Comparison of ENCODE assay signal across 16 cellular contexts in the genomic region with DNA sequence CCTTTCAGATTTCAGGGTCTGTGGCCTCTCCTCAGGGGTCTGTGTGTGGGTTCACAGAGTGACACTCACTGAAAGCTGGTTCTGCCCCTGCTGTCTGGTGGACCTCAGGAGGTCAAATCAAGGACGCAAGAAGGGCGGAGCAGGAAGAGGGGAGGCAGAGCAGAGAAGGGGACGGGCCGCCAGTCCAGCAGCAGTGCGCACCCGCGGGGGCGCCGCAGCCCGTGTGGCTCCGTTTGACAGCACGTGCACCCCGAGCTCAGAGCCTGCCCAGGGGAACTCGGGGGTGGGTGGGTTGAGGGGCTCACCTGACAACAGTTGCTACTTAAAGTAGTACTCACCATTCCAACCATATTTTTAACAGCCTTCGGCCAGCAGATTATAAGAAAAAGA.
DNase-seq lines count a peak whose midpoint lies in the region; ATAC-seq and TF ChIP-seq lines count a peak whose summit lies in the region.
"Had no signal": no experiment of that assay in that cellular context is flagged by ENCODE, and none has a peak within 500 bp of the region (broad histone marks: within the 10 kb centered on the region; RNA-seq: fewer than 3 reads in every experiment).

No MANE protein-coding gene starts in this region.

- in situ Hi-C loops in transverse colon (cut with MboI; ENCODE audit: low pct_ligation_motif_present in 1 of 4, low pct_unique_long_range_greater_than_20kb in 1 of 4, low sequenced_read_pairs in 3 of 4) = no loop called here

- H3K36me3 ChIP-seq in esophagus muscularis mucosa = peaks cover 11 to 90% (median 55%) of the 10 kb centered on the region in 4 donors
- H3K36me3 ChIP-seq in transverse colon = no peaks in the 10 kb centered on the region

- H3K36me3 Mint-ChIP-seq in activated CD4-positive, alpha-beta T cell treated with anti-CD3 and anti-CD28 coated beads, Interleukin-2, amount 10 ng/mL, durations not matched to agents 7 days and 5 days (ENCODE audit: low read depth) = no peaks in the 10 kb centered on the region
- peaks cover 44% of the 10 kb centered on the region for H3K36me3 Mint-ChIP-seq in nephron (ENCODE audit: low read depth)

- peaks cover 4% of the 10 kb centered on the region for H3K4me1 Mint-ChIP-seq in activated CD4-positive, alpha-beta T cell treated with anti-CD3 and anti-CD28 coated beads, Interleukin-2, amount 10 ng/mL, durations not matched to agents 7 days and 5 days
- H3K4me1 Mint-ChIP-seq in nephron = peaks cover 5% of the 10 kb centered on the region
- H3K4me1 Mint-ChIP-seq: activated T-helper 17 cell treated with anti-CD3 and anti-CD28 coated beads, Interleukin-2, amount 50 U/mL, for 72 hours had no signal

- DNase-seq in activated CD4-positive, alpha-beta T cell treated with anti-CD3 and anti-CD28 coated beads, Interleukin-2, amount 10 ng/mL, durations not matched to agents 7 days and 5 days = no peak
- DNase-seq in activated CD4-positive, alpha-beta T cell treated with anti-CD3 and anti-CD28 coated beads, Interleukin-2, amount 50 U/mL, for 48 hours = no peak
- DNase-seq in esophagus muscularis mucosa (ENCODE audit: extremely low spot score) (no peak), transverse colon (no peak), SIG-M5 (lab: John Stamatoyannopoulos, UW) (no peak), NCI-H1436 treated with DMSO at 0.1 percent for 48 hours (lab: John Stamatoyannopoulos, UW) (no peak)
- DNase-seq: CD4-positive, CD25-positive, alpha-beta regulatory T cell; hippocampal formation; NCI-H1417 treated with DMSO at 0.1 percent for 48 hours; stimulated activated CD4-positive, alpha-beta T cell treated with anti-CD3 and anti-CD28 coated beads, Interleukin-15, amount 100 ng/mL, for 24 hours had no signal

- H3K27ac ChIP-seq in esophagus muscularis mucosa (replicated peaks in 1 of 4) (peak overlapping the region; percentile 62 to 68 (median 66)), transverse colon (peak overlapping the region in 3 of 4 donors; percentile 8 to 43 (median 41))
- H3K27ac ChIP-seq: pancreas had no signal

- H3K27me3 Mint-ChIP-seq in activated CD4-positive, alpha-beta T cell treated with anti-CD3 and anti-CD28 coated beads, Interleukin-2, amount 10 ng/mL, durations not matched to agents 7 days and 5 days = no peaks in the 10 kb centered on the region
- H3K27me3 Mint-ChIP-seq in nephron (ENCODE audit: low read depth) = no peaks in the 10 kb centered on the region
- H3K27me3 Mint-ChIP-seq: activated T-helper 17 cell treated with anti-CD3 and anti-CD28 coated beads, Interleukin-2, amount 50 U/mL, for 72 hours; CD4-positive, CD25-positive, alpha-beta regulatory T cell; dendritic cell treated with granulocyte-macrophage colony-stimulating factor and Interleukin-4, amounts not matched to agents 40 ng/mL and 50 ng/mL, for 4 days; stimulated activated naive CD8-positive, alpha-beta T cell treated with anti-CD3 and anti-CD28 coated beads, Interleukin-15, Interleukin-2, amounts not matched to agents 100 ng/mL and 50 ng/mL, for 24 hours had no signal

- TF ChIP-seq POLR2A in esophagus muscularis mucosa (IDR thresholded peaks at IDR 0.05; ENCODE audit: low read depth) (no peak), transverse colon (IDR thresholded peaks at IDR 0.05) (no peak)

- H3K9me3 ChIP-seq in esophagus muscularis mucosa (no peaks in the 10 kb centered on the region), transverse colon (no peaks in the 10 kb centered on the region)
- H3K9me3 ChIP-seq: pancreas had no signal

- H3K4me1 ChIP-seq in esophagus muscularis mucosa (peaks cover 17 to 18% (median 18%) of the 10 kb centered on the region in 4 donors), transverse colon (peaks cover 0 to 8% (median 0%) of the 10 kb centered on the region in 4 donors)
- H3K4me1 ChIP-seq: pancreas had no signal

- no peaks in the 10 kb centered on the region for H3K27me3 ChIP-seq in esophagus muscularis mucosa
- no peaks in the 10 kb centered on the region for H3K27me3 ChIP-seq in transverse colon
- H3K27me3 ChIP-seq: pancreas had no signal

- no peak for TF ChIP-seq CTCF in esophagus muscularis mucosa (IDR thresholded peaks at IDR 0.05)
- no peak for TF ChIP-seq CTCF in nephron (IDR thresholded peaks at IDR 0.05; ENCODE audit: unreplicated experiment in 3 of 3)
- no peak for TF ChIP-seq CTCF in transverse colon (IDR thresholded peaks at IDR 0.05)

- H3K4me3 Mint-ChIP-seq in activated CD4-positive, alpha-beta T cell treated with anti-CD3 and anti-CD28 coated beads, Interleukin-2, amount 10 ng/mL, durations not matched to agents 7 days and 5 days = no peak overlapping the region
- H3K4me3 Mint-ChIP-seq in nephron = no peak overlapping the region
- H3K4me3 Mint-ChIP-seq: activated T-helper 17 cell treated with anti-CD3 and anti-CD28 coated beads, Interleukin-2, amount 50 U/mL, for 72 hours; CD4-positive, CD25-positive, alpha-beta regulatory T cell; dendritic cell treated with granulocyte-macrophage colony-stimulating factor and Interleukin-4, amounts not matched to agents 40 ng/mL and 50 ng/mL, for 4 days; stimulated activated naive CD8-positive, alpha-beta T cell treated with anti-CD3 and anti-CD28 coated beads, Interleukin-15, Interleukin-2, amounts not matched to agents 100 ng/mL and 50 ng/mL, for 24 hours had no signal

- CTCF ChIA-PET in activated CD4-positive, alpha-beta T cell treated with anti-CD3 and anti-CD28 coated beads, Interleukin-2, amount 10 ng/mL, durations not matched to agents 7 days and 5 days (lab: Charles Lee) = no interaction called here

- ATAC-seq in GM18858 (IDR thresholded peaks at IDR 0.05; ENCODE audit: unreplicated experiment) = no peak
- ATAC-seq: activated T-helper 17 cell treated with anti-CD3 and anti-CD28 coated beads, Interleukin-2, amount 50 U/mL, for 72 hours had no signal

- intact Hi-C loops in esophagus muscularis mucosa (cut with DNase I) (no loop called here), transverse colon (cut with DNase I; ENCODE audit: low total_unique reads) (no loop called here)

- H3K9me3 Mint-ChIP-seq in activated CD4-positive, alpha-beta T cell treated with anti-CD3 and anti-CD28 coated beads, Interleukin-2, amount 10 ng/mL, durations not matched to agents 7 days and 5 days = no peaks in the 10 kb centered on the region
- H3K9me3 Mint-ChIP-seq in nephron = no peaks in the 10 kb centered on the region
- H3K9me3 Mint-ChIP-seq: activated T-helper 17 cell treated with anti-CD3 and anti-CD28 coated beads, Interleukin-2, amount 50 U/mL, for 72 hours; CD4-positive, CD25-positive, alpha-beta regulatory T cell; dendritic cell treated with granulocyte-macrophage colony-stimulating factor and Interleukin-4, amounts not matched to agents 40 ng/mL and 50 ng/mL, for 4 days; stimulated activated naive CD8-positive, alpha-beta T cell treated with anti-CD3 and anti-CD28 coated beads, Interleukin-15, Interleukin-2, amounts not matched to agents 100 ng/mL and 50 ng/mL, for 24 hours had no signal

- TF ChIP-seq EP300 in esophagus muscularis mucosa (IDR thresholded peaks at IDR 0.05) (no peak), transverse colon (IDR thresholded peaks at IDR 0.05; ENCODE audit: low read depth) (no peak)

- 89% methylated on average over 15 of the region's 15 CpGs for WGBS in esophagus muscularis mucosa
- 94% methylated on average over 15 of the region's 15 CpGs; no CpG with 5 or more reads in 1 of the 2 donors for WGBS in transverse colon (ENCODE audit: low coverage in 1 of 2), 2 donors

- POLR2A ChIA-PET in activated CD4-positive, alpha-beta T cell treated with anti-CD3 and anti-CD28 coated beads, Interleukin-2, amount 10 ng/mL, durations not matched to agents 7 days and 5 days (lab: Charles Lee) = no interaction called here

- peak overlapping the region; percentile 28 for H3K27ac Mint-ChIP-seq in activated CD4-positive, alpha-beta T cell treated with anti-CD3 and anti-CD28 coated beads, Interleukin-2, amount 10 ng/mL, durations not matched to agents 7 days and 5 days
- peak overlapping the region in 2 of 3 experiments; percentile 14 to 29 for H3K27ac Mint-ChIP-seq in nephron
- H3K27ac Mint-ChIP-seq: activated T-helper 17 cell treated with anti-CD3 and anti-CD28 coated beads, Interleukin-2, amount 50 U/mL, for 72 hours; CD4-positive, CD25-positive, alpha-beta regulatory T cell; dendritic cell treated with granulocyte-macrophage colony-stimulating factor and Interleukin-4, amounts not matched to agents 40 ng/mL and 50 ng/mL, for 4 days; stimulated activated naive CD8-positive, alpha-beta T cell treated with anti-CD3 and anti-CD28 coated beads, Interleukin-15, Interleukin-2, amounts not matched to agents 100 ng/mL and 50 ng/mL, for 24 hours had no signal

- H3K4me3 ChIP-seq in esophagus muscularis mucosa (no peak overlapping the region), transverse colon (no peak overlapping the region)
- H3K4me3 ChIP-seq: pancreas had no signal
